In the genomic region with DNA sequence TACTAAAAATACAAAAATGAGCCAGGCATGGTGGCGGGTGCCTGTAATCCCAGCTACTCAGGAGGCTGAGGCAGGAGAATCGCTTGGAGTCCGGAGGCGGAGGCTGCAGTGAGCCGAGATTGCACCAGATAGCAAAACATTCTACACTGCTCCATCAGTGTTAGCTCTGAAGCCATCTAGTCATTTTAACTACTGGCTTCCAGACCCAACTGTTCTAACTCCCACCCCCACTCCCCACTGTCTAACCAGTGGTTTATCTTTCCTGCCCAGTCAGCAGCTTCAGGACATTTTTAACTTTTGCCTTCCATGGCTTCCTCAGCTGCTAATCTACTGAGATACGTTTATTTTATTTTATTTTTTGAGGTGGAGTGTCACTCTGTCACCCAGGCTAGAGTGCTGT, we compare ENCODE assay signal across 1 cellular context.
A peak's percentile ranks its signal among the peaks of the same experiment; 100 is the strongest.
TF ChIP-seq lines count a peak whose summit lies in the region.

No MANE protein-coding gene starts in this region.

TF ChIP-seq in K562, 482 proteins besides CTCF, POLR2A, EP300 and RAD21 (continues in another document):
- TF ChIP-seq MAFK (IDR thresholded peaks at IDR 0.05; ENCODE audit: low read length), result peak; percentile 70
- TF ChIP-seq HNRNPLL (IDR thresholded peaks at IDR 0.05; ENCODE audit: low read depth, low read length, poor library complexity, severe bottlenecking), result peak; percentile 77
- TF ChIP-seq, protein P1, sequence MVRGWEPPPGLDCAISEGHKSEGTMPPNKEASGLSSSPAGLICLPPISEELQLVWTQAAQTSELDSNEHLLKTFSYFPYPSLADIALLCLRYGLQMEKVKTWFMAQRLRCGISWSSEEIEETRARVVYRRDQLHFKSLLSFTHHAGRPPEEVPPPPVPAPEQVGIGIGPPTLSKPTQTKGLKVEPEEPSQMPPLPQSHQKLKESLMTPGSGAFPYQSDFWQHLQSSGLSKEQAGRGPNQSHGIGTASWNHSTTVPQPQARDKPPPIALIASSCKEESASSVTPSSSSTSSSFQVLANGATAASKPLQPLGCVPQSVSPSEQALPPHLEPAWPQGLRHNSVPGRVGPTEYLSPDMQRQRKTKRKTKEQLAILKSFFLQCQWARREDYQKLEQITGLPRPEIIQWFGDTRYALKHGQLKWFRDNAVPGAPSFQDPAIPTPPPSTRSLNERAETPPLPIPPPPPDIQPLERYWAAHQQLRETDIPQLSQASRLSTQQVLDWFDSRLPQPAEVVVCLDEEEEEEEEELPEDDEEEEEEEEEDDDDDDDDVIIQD (CRISPR knock-in tag; IDR thresholded peaks at IDR 0.05), result no peak
- peak; percentile 96 for TF ChIP-seq ZNF316 (IDR thresholded peaks at IDR 0.05)
- TF ChIP-seq SMC3 (conservative IDR thresholded peaks at IDR 0.05; ENCODE audit: insufficient read depth, low read depth, low read length), result no peak
- peak; percentile 22; the same call in 1 of the 2 replicates for TF ChIP-seq MTA2 (IDR thresholded peaks at IDR 0.05; ENCODE audit: low read depth)
- peak; percentile 34; the same call in 1 of the 2 replicates for TF ChIP-seq CC2D1A (IDR thresholded peaks at IDR 0.05)
- TF ChIP-seq MAFG (tag; conservative IDR thresholded peaks at IDR 0.05), result peak; percentile 69
- TF ChIP-seq NFE2 (IDR thresholded peaks at IDR 0.05; ENCODE audit: low read depth), result peak; percentile 21; the same call in 1 of the 2 replicates
- 0 out of 2 replicates have a peak, but pooled peaks have one; percentile 22 for TF ChIP-seq EGR1 (conservative IDR thresholded peaks at IDR 0.05)
- peak; percentile 67; the same call in 1 of the 2 replicates for TF ChIP-seq LEF1 (IDR thresholded peaks at IDR 0.05)
- TF ChIP-seq, protein P2, sequence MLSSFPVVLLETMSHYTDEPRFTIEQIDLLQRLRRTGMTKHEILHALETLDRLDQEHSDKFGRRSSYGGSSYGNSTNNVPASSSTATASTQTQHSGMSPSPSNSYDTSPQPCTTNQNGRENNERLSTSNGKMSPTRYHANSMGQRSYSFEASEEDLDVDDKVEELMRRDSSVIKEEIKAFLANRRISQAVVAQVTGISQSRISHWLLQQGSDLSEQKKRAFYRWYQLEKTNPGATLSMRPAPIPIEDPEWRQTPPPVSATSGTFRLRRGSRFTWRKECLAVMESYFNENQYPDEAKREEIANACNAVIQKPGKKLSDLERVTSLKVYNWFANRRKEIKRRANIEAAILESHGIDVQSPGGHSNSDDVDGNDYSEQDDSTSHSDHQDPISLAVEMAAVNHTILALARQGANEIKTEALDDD (IDR thresholded peaks at IDR 0.05), result peak; percentile 98
- 0 out of 2 replicates have a peak, but pooled peaks have one; percentile 53 for TF ChIP-seq TRIM28 (IDR thresholded peaks at IDR 0.05)
- peak; percentile 71 for TF ChIP-seq BCOR (IDR thresholded peaks at IDR 0.05)
- TF ChIP-seq RCOR1 (IDR thresholded peaks at IDR 0.05; ENCODE audit: borderline replicate concordance in 1 of 2, low read depth in 2 of 2, low read length in 2 of 2), result peak in 1 of 2 experiments; percentile 56; a peak in 1 of 4 replicates
- TF ChIP-seq POLR2AphosphoS5 (IDR thresholded peaks at IDR 0.05; ENCODE audit: control insufficient read depth, insufficient read depth, low read depth, low read length), result peak; percentile 61; the same call in 1 of the 2 replicates
- TF ChIP-seq CBFA2T2 (conservative IDR thresholded peaks at IDR 0.05), result peak; percentile 75
- TF ChIP-seq, protein P3, sequence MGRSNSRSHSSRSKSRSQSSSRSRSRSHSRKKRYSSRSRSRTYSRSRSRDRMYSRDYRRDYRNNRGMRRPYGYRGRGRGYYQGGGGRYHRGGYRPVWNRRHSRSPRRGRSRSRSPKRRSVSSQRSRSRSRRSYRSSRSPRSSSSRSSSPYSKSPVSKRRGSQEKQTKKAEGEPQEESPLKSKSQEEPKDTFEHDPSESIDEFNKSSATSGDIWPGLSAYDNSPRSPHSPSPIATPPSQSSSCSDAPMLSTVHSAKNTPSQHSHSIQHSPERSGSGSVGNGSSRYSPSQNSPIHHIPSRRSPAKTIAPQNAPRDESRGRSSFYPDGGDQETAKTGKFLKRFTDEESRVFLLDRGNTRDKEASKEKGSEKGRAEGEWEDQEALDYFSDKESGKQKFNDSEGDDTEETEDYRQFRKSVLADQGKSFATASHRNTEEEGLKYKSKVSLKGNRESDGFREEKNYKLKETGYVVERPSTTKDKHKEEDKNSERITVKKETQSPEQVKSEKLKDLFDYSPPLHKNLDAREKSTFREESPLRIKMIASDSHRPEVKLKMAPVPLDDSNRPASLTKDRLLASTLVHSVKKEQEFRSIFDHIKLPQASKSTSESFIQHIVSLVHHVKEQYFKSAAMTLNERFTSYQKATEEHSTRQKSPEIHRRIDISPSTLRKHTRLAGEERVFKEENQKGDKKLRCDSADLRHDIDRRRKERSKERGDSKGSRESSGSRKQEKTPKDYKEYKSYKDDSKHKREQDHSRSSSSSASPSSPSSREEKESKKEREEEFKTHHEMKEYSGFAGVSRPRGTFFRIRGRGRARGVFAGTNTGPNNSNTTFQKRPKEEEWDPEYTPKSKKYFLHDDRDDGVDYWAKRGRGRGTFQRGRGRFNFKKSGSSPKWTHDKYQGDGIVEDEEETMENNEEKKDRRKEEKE (IDR thresholded peaks at IDR 0.05; ENCODE audit: borderline replicate concordance in 1 of 2, control insufficient read depth in 1 of 2, low read depth in 2 of 2, low read length in 1 of 2), result 0 out of 4 replicates have a peak, but pooled peaks of 1 of the 2 experiments have one; percentile 45
- TF ChIP-seq KLF16 (IDR thresholded peaks at IDR 0.05), result 0 out of 2 replicates have a peak, but pooled peaks have one; percentile 29
- no peak for TF ChIP-seq CBFB (CRISPR knock-in tag; IDR thresholded peaks at IDR 0.05)
- peak; percentile 55; the same call in 1 of the 2 replicates for TF ChIP-seq EHMT2 (IDR thresholded peaks at IDR 0.05)
- TF ChIP-seq, protein P4, sequence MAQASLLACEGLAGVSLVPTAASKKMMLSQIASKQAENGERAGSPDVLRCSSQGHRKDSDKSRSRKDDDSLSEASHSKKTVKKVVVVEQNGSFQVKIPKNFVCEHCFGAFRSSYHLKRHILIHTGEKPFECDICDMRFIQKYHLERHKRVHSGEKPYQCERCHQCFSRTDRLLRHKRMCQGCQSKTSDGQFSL (CRISPR knock-in tag; IDR thresholded peaks at IDR 0.05), result no peak
- TF ChIP-seq, protein P4 (tag; IDR thresholded peaks at IDR 0.05), result no peak
- TF ChIP-seq BRD9 (IDR thresholded peaks at IDR 0.05; ENCODE audit: low read depth, partially characterized antibody), result peak; percentile 77
- TF ChIP-seq TRIM24 (IDR thresholded peaks at IDR 0.05), result peak; percentile 33 to 53; a peak in 2 of 4 replicates
- peak; percentile 50; the same call in 1 of the 2 replicates for TF ChIP-seq SMARCA4 (IDR thresholded peaks at IDR 0.05)
- TF ChIP-seq STAG1 (CRISPR knock-in tag; IDR thresholded peaks at IDR 0.05; ENCODE audit: borderline replicate concordance), result no peak
- TF ChIP-seq NCOR1 (IDR thresholded peaks at IDR 0.05), result peak; percentile 63
- 0 out of 2 replicates have a peak, but pooled peaks have one; percentile 51 for TF ChIP-seq MEF2A (IDR thresholded peaks at IDR 0.05; ENCODE audit: control insufficient read depth, low read depth, low read length)
- no peak for TF ChIP-seq PURB (CRISPR knock-in tag; IDR thresholded peaks at IDR 0.05; ENCODE audit: low read depth)
- peak; percentile 43; the same call in 1 of the 2 replicates for TF ChIP-seq TEAD4 (IDR thresholded peaks at IDR 0.05; ENCODE audit: low read length)
- no peak for TF ChIP-seq TEAD4 (CRISPR knock-in tag; IDR thresholded peaks at IDR 0.05; ENCODE audit: borderline replicate concordance)
- TF ChIP-seq, protein P5, sequence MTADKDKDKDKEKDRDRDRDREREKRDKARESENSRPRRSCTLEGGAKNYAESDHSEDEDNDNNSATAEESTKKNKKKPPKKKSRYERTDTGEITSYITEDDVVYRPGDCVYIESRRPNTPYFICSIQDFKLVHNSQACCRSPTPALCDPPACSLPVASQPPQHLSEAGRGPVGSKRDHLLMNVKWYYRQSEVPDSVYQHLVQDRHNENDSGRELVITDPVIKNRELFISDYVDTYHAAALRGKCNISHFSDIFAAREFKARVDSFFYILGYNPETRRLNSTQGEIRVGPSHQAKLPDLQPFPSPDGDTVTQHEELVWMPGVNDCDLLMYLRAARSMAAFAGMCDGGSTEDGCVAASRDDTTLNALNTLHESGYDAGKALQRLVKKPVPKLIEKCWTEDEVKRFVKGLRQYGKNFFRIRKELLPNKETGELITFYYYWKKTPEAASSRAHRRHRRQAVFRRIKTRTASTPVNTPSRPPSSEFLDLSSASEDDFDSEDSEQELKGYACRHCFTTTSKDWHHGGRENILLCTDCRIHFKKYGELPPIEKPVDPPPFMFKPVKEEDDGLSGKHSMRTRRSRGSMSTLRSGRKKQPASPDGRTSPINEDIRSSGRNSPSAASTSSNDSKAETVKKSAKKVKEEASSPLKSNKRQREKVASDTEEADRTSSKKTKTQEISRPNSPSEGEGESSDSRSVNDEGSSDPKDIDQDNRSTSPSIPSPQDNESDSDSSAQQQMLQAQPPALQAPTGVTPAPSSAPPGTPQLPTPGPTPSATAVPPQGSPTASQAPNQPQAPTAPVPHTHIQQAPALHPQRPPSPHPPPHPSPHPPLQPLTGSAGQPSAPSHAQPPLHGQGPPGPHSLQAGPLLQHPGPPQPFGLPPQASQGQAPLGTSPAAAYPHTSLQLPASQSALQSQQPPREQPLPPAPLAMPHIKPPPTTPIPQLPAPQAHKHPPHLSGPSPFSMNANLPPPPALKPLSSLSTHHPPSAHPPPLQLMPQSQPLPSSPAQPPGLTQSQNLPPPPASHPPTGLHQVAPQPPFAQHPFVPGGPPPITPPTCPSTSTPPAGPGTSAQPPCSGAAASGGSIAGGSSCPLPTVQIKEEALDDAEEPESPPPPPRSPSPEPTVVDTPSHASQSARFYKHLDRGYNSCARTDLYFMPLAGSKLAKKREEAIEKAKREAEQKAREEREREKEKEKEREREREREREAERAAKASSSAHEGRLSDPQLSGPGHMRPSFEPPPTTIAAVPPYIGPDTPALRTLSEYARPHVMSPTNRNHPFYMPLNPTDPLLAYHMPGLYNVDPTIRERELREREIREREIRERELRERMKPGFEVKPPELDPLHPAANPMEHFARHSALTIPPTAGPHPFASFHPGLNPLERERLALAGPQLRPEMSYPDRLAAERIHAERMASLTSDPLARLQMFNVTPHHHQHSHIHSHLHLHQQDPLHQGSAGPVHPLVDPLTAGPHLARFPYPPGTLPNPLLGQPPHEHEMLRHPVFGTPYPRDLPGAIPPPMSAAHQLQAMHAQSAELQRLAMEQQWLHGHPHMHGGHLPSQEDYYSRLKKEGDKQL (CRISPR knock-in tag; IDR thresholded peaks at IDR 0.05; ENCODE audit: borderline replicate concordance), result no peak
- TF ChIP-seq, protein P6, sequence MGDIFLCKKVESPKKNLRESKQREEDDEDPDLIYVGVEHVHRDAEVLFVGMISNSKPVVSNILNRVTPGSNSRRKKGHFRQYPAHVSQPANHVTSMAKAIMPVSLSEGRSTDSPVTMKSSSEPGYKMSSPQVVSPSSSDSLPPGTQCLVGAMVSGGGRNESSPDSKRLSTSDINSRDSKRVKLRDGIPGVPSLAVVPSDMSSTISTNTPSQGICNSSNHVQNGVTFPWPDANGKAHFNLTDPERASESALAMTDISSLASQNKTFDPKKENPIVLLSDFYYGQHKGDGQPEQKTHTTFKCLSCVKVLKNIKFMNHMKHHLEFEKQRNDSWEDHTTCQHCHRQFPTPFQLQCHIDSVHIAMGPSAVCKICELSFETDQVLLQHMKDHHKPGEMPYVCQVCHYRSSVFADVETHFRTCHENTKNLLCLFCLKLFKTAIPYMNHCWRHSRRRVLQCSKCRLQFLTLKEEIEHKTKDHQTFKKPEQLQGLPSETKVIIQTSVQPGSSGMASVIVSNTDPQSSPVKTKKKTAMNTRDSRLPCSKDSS (IDR thresholded peaks at IDR 0.05; ENCODE audit: low read depth, partially characterized antibody), result no peak
- peak; percentile 88 for TF ChIP-seq C11orf30 (IDR thresholded peaks at IDR 0.05; ENCODE audit: low read depth)
- TF ChIP-seq KDM1A (IDR thresholded peaks at IDR 0.05), result peak in 1 of 2 experiments; percentile 67; a peak in 2 of 4 replicates
- peak; percentile 67 for TF ChIP-seq GATA2 (CRISPR knock-in tag; IDR thresholded peaks at IDR 0.05)
- TF ChIP-seq LARP7 (IDR thresholded peaks at IDR 0.05), result no peak
- TF ChIP-seq CBFA2T3 (IDR thresholded peaks at IDR 0.05), result peak; percentile 88
- TF ChIP-seq SMARCE1 (IDR thresholded peaks at IDR 0.05), result peak; percentile 36; the same call in 1 of the 2 replicates
- peak; percentile 66 for TF ChIP-seq MAFF (IDR thresholded peaks at IDR 0.05; ENCODE audit: low read length)
- 0 out of 2 replicates have a peak, but pooled peaks have one; percentile 46 for TF ChIP-seq NBN (IDR thresholded peaks at IDR 0.05; ENCODE audit: low read depth)
- peak; percentile 53; the same call in 1 of the 2 replicates for TF ChIP-seq DPF2 (IDR thresholded peaks at IDR 0.05)
- TF ChIP-seq TCF3 (CRISPR knock-in tag; IDR thresholded peaks at IDR 0.05), result peak; percentile 71
- TF ChIP-seq TAL1 (IDR thresholded peaks at IDR 0.05), result peak; percentile 59
- TF ChIP-seq YY1 (IDR thresholded peaks at IDR 0.05; ENCODE audit: borderline replicate concordance in 1 of 3, control insufficient read depth in 1 of 3, extremely low read depth in 1 of 3, insufficient read depth in 3 of 3, insufficient read length in 1 of 3, insufficient replicate concordance in 2 of 3, low read depth in 1 of 3, low read length in 2 of 3), result peak in 1 of 3 experiments; percentile 60
- TF ChIP-seq, protein P7, sequence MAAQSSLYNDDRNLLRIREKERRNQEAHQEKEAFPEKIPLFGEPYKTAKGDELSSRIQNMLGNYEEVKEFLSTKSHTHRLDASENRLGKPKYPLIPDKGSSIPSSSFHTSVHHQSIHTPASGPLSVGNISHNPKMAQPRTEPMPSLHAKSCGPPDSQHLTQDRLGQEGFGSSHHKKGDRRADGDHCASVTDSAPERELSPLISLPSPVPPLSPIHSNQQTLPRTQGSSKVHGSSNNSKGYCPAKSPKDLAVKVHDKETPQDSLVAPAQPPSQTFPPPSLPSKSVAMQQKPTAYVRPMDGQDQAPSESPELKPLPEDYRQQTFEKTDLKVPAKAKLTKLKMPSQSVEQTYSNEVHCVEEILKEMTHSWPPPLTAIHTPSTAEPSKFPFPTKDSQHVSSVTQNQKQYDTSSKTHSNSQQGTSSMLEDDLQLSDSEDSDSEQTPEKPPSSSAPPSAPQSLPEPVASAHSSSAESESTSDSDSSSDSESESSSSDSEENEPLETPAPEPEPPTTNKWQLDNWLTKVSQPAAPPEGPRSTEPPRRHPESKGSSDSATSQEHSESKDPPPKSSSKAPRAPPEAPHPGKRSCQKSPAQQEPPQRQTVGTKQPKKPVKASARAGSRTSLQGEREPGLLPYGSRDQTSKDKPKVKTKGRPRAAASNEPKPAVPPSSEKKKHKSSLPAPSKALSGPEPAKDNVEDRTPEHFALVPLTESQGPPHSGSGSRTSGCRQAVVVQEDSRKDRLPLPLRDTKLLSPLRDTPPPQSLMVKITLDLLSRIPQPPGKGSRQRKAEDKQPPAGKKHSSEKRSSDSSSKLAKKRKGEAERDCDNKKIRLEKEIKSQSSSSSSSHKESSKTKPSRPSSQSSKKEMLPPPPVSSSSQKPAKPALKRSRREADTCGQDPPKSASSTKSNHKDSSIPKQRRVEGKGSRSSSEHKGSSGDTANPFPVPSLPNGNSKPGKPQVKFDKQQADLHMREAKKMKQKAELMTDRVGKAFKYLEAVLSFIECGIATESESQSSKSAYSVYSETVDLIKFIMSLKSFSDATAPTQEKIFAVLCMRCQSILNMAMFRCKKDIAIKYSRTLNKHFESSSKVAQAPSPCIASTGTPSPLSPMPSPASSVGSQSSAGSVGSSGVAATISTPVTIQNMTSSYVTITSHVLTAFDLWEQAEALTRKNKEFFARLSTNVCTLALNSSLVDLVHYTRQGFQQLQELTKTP (IDR thresholded peaks at IDR 0.05; ENCODE audit: low read depth in 1 of 2, partially characterized antibody in 2 of 2), result peak in 1 of 2 experiments; percentile 34
- TF ChIP-seq DDX20 (tag; IDR thresholded peaks at IDR 0.05; ENCODE audit: low read depth), result no peak
